ENCODE assay signal across 8 cellular contexts in the genomic region with DNA sequence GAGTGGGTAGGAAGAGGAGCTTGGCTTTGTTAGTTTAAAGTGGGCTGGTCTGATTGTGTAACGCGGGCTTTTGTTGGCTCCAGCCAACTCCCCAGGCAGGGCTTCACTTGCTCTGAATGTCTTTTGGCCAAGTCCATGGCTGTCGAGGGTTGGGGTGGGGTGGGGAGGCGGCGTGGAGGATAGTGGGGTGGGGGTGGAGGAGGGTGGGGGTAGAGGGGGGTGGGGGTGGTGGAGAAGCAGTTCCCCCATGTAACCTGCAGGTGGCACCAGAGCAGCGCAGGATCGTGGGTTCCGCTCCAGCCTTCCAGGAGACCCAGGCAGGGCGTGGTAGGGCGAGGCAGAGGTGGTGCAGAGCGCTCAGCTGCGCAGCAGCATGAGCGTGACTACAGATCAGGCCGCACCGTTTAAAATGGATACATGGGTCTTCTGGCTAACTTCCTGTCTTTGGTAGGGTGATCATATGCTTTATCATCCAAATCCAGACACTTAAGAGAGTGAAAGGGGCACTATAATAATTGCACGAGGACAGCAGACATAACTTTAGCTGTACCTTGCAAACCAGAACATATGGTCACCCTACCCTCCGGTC. TPM values are rescaled to one million over a fixed set of nuclear protein-coding genes. Genes with fewer than 3 reads are reported as not detected.
DNase-seq lines count a peak whose midpoint lies in the region; ATAC-seq and TF ChIP-seq lines count a peak whose summit lies in the region.

No MANE protein-coding gene starts in this region.

- H3K27me3 Mint-ChIP-seq in activated B cell treated with CpG ODN at 0.5 μM for 24 hours = no peaks in the 10 kb centered on the region

- TF ChIP-seq CTCF in activated B cell treated with CpG ODN at 0.5 μM for 24 hours (IDR thresholded peaks at IDR 0.05) = no peak
- TF ChIP-seq CTCF in cardiac fibroblast (IDR thresholded peaks at IDR 0.05; ENCODE audit: low read depth, low read length) = peak; percentile 71

- H3K4me3 ChIP-seq in cardiac fibroblast (replicated peaks in 1 of 2; ENCODE audit: low read depth in 2 of 2, low read length in 2 of 2) = no peak overlapping the region

- no peaks in the 10 kb centered on the region for H3K9me3 Mint-ChIP-seq in activated B cell treated with CpG ODN at 0.5 μM for 24 hours

- ATAC-seq in activated B cell treated with CpG ODN at 0.5 μM for 24 hours (ENCODE audit: low read depth) = peak; percentile 99
- no peak for ATAC-seq in GM18519 (IDR thresholded peaks at IDR 0.05; ENCODE audit: low FRiP score, unreplicated experiment)

- intact Hi-C loops in activated B cell treated with CpG ODN at 0.5 μM for 24 hours (cut with micrococcal nuclease) = no loop called here

- H3K4me3 Mint-ChIP-seq in activated B cell treated with CpG ODN at 0.5 μM for 24 hours = peak overlapping the region; percentile 38

- peak; percentile 81 to 82 for DNase-seq in NCI-H2081 (lab: John Stamatoyannopoulos, UW)
- no peak for DNase-seq in NCI-H2081 treated with DMSO at 0.1 percent for 48 hours (lab: John Stamatoyannopoulos, UW)
- DNase-seq in NCI-H2196 treated with DMSO at 0.1 percent for 48 hours (lab: John Stamatoyannopoulos, UW; ENCODE audit: unreplicated experiment) = peak; percentile 28
- peak; percentile 39 for DNase-seq in activated B cell treated with CpG ODN at 0.5 μM for 24 hours
- DNase-seq in cardiac fibroblast (ENCODE audit: low read depth in 2 of 2) = peak; percentile 83 to 95
- DNase-seq in kidney glomerular epithelial cell (lab: John Stamatoyannopoulos, UW) = peak; percentile 35
- DNase-seq in stimulated activated CD4-positive, alpha-beta T cell treated with anti-CD3 and anti-CD28 coated beads, Interleukin-2, amount 100 ng/mL, for 24 hours = peak; percentile 77

- H3K27ac Mint-ChIP-seq in activated B cell treated with CpG ODN at 0.5 μM for 24 hours = no peak overlapping the region

- POLR2A ChIA-PET in activated B cell treated with CpG ODN at 0.5 μM for 24 hours (lab: Charles Lee) = no interaction called here

- peaks cover 4% of the 10 kb centered on the region for H3K36me3 Mint-ChIP-seq in activated B cell treated with CpG ODN at 0.5 μM for 24 hours (ENCODE audit: low read depth)

- H3K4me1 Mint-ChIP-seq in activated B cell treated with CpG ODN at 0.5 μM for 24 hours = peaks cover 11% of the 10 kb centered on the region

- CTCF ChIA-PET in activated B cell treated with CpG ODN at 0.5 μM for 24 hours (lab: Charles Lee) = interaction anchor here (1.4 to 1.6 kb wide), 2 partner anchors 10 to 82 kb away, joined by 6 to 7 read pairs; no protein-coding TSS in a partner anchor

RNA-seq across cellular contexts. Expression of a gene that starts 28.3 kb away (rescaled TPM):
- not detected in 2 replicates for total RNA-seq in activated B cell treated with CpG ODN at 0.5 μM for 24 hours

RNA-seq across cellular contexts. Expression of a gene that starts 59.5 kb away (rescaled TPM):
- 58.1 and 62.4 TPM in 2 replicates for total RNA-seq in activated B cell treated with CpG ODN at 0.5 μM for 24 hours
